ENCODE assay signal across 10 cellular contexts in the genomic region with DNA sequence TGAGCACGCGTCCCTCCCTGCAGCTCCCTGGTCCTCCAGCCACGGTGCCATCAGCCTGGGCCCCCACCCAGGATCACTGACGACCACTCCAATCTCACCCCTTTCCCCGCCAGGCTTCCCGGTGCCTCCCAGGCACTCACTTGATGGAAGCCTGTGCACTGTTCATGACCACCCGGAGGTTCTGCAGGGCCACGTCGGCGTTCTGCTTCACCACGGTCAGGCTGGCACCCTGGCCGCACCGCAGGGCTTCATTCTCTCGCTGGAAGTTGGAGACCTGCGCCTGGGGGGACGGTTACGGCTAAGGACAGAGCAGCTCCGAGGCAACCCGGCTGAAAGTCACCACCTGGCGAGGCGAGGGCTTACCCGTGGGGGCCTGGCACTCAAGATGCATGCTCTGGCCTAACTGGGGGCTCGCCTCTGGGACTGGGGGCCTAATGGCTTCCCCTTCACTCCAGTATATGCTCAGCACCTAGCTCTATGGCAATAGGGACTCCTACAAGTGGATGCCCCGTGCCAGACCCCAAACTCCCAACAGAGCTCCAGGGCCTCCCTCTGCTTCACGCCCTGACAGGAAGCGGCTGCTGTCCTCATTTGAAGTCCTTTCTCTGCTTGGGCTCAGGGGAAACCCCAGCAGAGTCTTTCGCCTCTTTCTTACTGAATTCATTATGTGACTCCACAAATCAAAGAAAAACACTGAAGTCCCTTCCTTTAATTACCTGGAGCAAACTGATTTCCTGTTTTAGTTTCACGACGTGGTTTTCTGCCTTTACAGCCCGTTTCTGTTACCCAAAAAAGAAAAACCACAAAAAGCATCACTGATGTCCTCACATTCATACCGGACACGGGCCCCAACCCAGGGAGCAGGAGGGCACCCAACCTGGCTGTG. TPM values are rescaled to one million over a fixed set of nuclear protein-coding genes. Genes with fewer than 3 reads are reported as not detected.
DNase-seq lines count a peak whose midpoint lies in the region; ATAC-seq and TF ChIP-seq lines count a peak whose summit lies in the region.
"Had no signal": no experiment of that assay in that cellular context is flagged by ENCODE, and none has a peak within 500 bp of the region (broad histone marks: within the 10 kb centered on the region; RNA-seq: fewer than 3 reads in every experiment).

No MANE protein-coding gene starts in this region.

- TF ChIP-seq CTCF in GM10266 (IDR thresholded peaks at IDR 0.05; ENCODE audit: control insufficient read depth, insufficient read depth, low read depth, missing control alignments) (no peak), OCI-LY3 (IDR thresholded peaks at IDR 0.05; ENCODE audit: low read depth, low read length) (no peak), HFFc6 (IDR thresholded peaks at IDR 0.05) (no peak), osteoblast (IDR thresholded peaks at IDR 0.05; ENCODE audit: extremely low read depth, low read depth, low read length) (no peak)

- peak overlapping the region; percentile 56 for H3K4me3 Mint-ChIP-seq in activated T-helper 2 cell treated with anti-CD3 and anti-CD28 coated beads, Interferon-gamma antibody, Interleukin-2, Interleukin-4, amounts not matched to agents 10 μg/mL and 5 μg/mL and 100 μg/mL, durations not matched to agents 14 hours and 24 hours and 36 hours (ENCODE audit: low read depth)
- no peak overlapping the region for H3K4me3 Mint-ChIP-seq in HFFc6
- H3K4me3 Mint-ChIP-seq: dendritic cell treated with granulocyte-macrophage colony-stimulating factor and Interleukin-4, amounts not matched to agents 40 ng/mL and 50 ng/mL, for 4 days had no signal

- no peaks in the 10 kb centered on the region for H3K27me3 Mint-ChIP-seq in activated T-helper 2 cell treated with anti-CD3 and anti-CD28 coated beads, Interferon-gamma antibody, Interleukin-2, Interleukin-4, amounts not matched to agents 10 μg/mL and 5 μg/mL and 100 μg/mL, durations not matched to agents 14 hours and 24 hours and 36 hours (ENCODE audit: low read depth)
- H3K27me3 Mint-ChIP-seq in HFFc6 (ENCODE audit: insufficient read depth), result peaks cover 6% of the 10 kb centered on the region
- H3K27me3 Mint-ChIP-seq: dendritic cell treated with granulocyte-macrophage colony-stimulating factor and Interleukin-4, amounts not matched to agents 40 ng/mL and 50 ng/mL, for 4 days had no signal

- intact Hi-C loops in activated T-helper 2 cell treated with anti-CD3 and anti-CD28 coated beads, Interferon-gamma antibody, Interleukin-2, Interleukin-4, amounts not matched to agents 10 μg/mL and 5 μg/mL and 100 μg/mL, durations not matched to agents 14 hours and 24 hours and 36 hours (cut with micrococcal nuclease), result loop anchor here (2.0 to 10.0 kb wide), 5 partner anchors 19 to 289 kb away; partner anchors contain the start of genes GPSM1, SEC16A and TMEM250

- H3K79me2 ChIP-seq in OCI-LY3 (ENCODE audit: low read length) (peaks cover 49% of the 10 kb centered on the region), osteoblast (ENCODE audit: insufficient read depth, low read length) (peaks cover 21% of the 10 kb centered on the region)

- no peaks in the 10 kb centered on the region for H3K27me3 ChIP-seq in OCI-LY3 (ENCODE audit: low read depth, low read length)
- H3K27me3 ChIP-seq in rectal smooth muscle tissue (ENCODE audit: control insufficient read depth, insufficient read depth, low read length), result no peaks in the 10 kb centered on the region
- H3K27me3 ChIP-seq in osteoblast (ENCODE audit: insufficient read depth, low read length), result no peaks in the 10 kb centered on the region
- H3K27me3 ChIP-seq: SJSA1 had no signal

- no peaks in the 10 kb centered on the region for H3K9me3 Mint-ChIP-seq in activated T-helper 2 cell treated with anti-CD3 and anti-CD28 coated beads, Interferon-gamma antibody, Interleukin-2, Interleukin-4, amounts not matched to agents 10 μg/mL and 5 μg/mL and 100 μg/mL, durations not matched to agents 14 hours and 24 hours and 36 hours
- no peaks in the 10 kb centered on the region for H3K9me3 Mint-ChIP-seq in HFFc6
- H3K9me3 Mint-ChIP-seq: dendritic cell treated with granulocyte-macrophage colony-stimulating factor and Interleukin-4, amounts not matched to agents 40 ng/mL and 50 ng/mL, for 4 days had no signal

- peak; percentile 76 for DNase-seq in GM10266 (ENCODE audit: extremely low spot score)
- DNase-seq in activated T-helper 2 cell treated with anti-CD3 and anti-CD28 coated beads, Interferon-gamma antibody, Interleukin-2, Interleukin-4, amounts not matched to agents 10 μg/mL and 5 μg/mL and 100 μg/mL, durations not matched to agents 14 hours and 24 hours and 36 hours (ENCODE audit: low spot score), result no peak
- no peak for DNase-seq in foreskin melanocyte
- no peak for DNase-seq in HFFc6
- no peak for DNase-seq in osteoblast (ENCODE audit: insufficient read length, low spot score, missing footprints)

- ATAC-seq in GM21737 (IDR thresholded peaks at IDR 0.05; ENCODE audit: unreplicated experiment), result no peak

- H3K36me3 Mint-ChIP-seq in activated T-helper 2 cell treated with anti-CD3 and anti-CD28 coated beads, Interferon-gamma antibody, Interleukin-2, Interleukin-4, amounts not matched to agents 10 μg/mL and 5 μg/mL and 100 μg/mL, durations not matched to agents 14 hours and 24 hours and 36 hours (ENCODE audit: low read depth), result peaks cover 69% of the 10 kb centered on the region
- H3K36me3 Mint-ChIP-seq in HFFc6 (ENCODE audit: low read depth), result peaks cover 18% of the 10 kb centered on the region; the same call in 1 of the 2 replicates

- no peaks in the 10 kb centered on the region for H3K9me3 ChIP-seq in OCI-LY3 (ENCODE audit: insufficient read depth, low read length)
- H3K9me3 ChIP-seq in osteoblast (ENCODE audit: low read depth, low read length), result no peaks in the 10 kb centered on the region
- H3K9me3 ChIP-seq: SJSA1 had no signal

- H3K4me1 ChIP-seq in OCI-LY3 (ENCODE audit: low read length) (peaks cover 54% of the 10 kb centered on the region), rectal smooth muscle tissue (ENCODE audit: control insufficient read depth, insufficient read depth, low read length) (peaks cover 4% of the 10 kb centered on the region), osteoblast (ENCODE audit: insufficient read depth, low read length) (peaks cover 7% of the 10 kb centered on the region)

- H3K27ac Mint-ChIP-seq in activated T-helper 2 cell treated with anti-CD3 and anti-CD28 coated beads, Interferon-gamma antibody, Interleukin-2, Interleukin-4, amounts not matched to agents 10 μg/mL and 5 μg/mL and 100 μg/mL, durations not matched to agents 14 hours and 24 hours and 36 hours, result peak overlapping the region; percentile 86
- H3K27ac Mint-ChIP-seq in HFFc6, result no peak overlapping the region
- H3K27ac Mint-ChIP-seq: dendritic cell treated with granulocyte-macrophage colony-stimulating factor and Interleukin-4, amounts not matched to agents 40 ng/mL and 50 ng/mL, for 4 days had no signal

- H3K4me2 ChIP-seq in OCI-LY3 (ENCODE audit: low read length) (peak overlapping the region; percentile 68), osteoblast (ENCODE audit: insufficient read depth, low read length) (no peak overlapping the region)

- H4K20me1 ChIP-seq in OCI-LY3 (ENCODE audit: insufficient read depth, low read length) (peaks cover 3% of the 10 kb centered on the region; the same call in 1 of the 2 replicates), osteoblast (ENCODE audit: insufficient read depth, low read length) (peaks cover 4% of the 10 kb centered on the region)

- H3K27ac ChIP-seq in OCI-LY3 (ENCODE audit: low read length) (peak overlapping the region; percentile 94), rectal smooth muscle tissue (ENCODE audit: low read depth, low read length) (no peak overlapping the region), osteoblast (ENCODE audit: low read depth, low read length) (no peak overlapping the region)
- H3K27ac ChIP-seq: SJSA1 had no signal

- H3K4me3 ChIP-seq in OCI-LY3 (ENCODE audit: low read length) (peak overlapping the region; percentile 66), rectal smooth muscle tissue (ENCODE audit: low read length) (peak overlapping the region; percentile 7), osteoblast (ENCODE audit: insufficient read depth, low read length) (no peak overlapping the region)
- H3K4me3 ChIP-seq: SJSA1 had no signal

- H3K9ac ChIP-seq in OCI-LY3 (ENCODE audit: low read length), result peak overlapping the region; percentile 72
- H3K9ac ChIP-seq in rectal smooth muscle tissue (ENCODE audit: low read length), result no peak overlapping the region

- peaks cover 36% of the 10 kb centered on the region for H3K4me1 Mint-ChIP-seq in activated T-helper 2 cell treated with anti-CD3 and anti-CD28 coated beads, Interferon-gamma antibody, Interleukin-2, Interleukin-4, amounts not matched to agents 10 μg/mL and 5 μg/mL and 100 μg/mL, durations not matched to agents 14 hours and 24 hours and 36 hours (ENCODE audit: low read depth)
- peaks cover 9% of the 10 kb centered on the region for H3K4me1 Mint-ChIP-seq in HFFc6 (ENCODE audit: low read depth)

- H2AFZ ChIP-seq in OCI-LY3 (ENCODE audit: low read depth, low read length), result no peak overlapping the region
- no peak overlapping the region for H2AFZ ChIP-seq in osteoblast (ENCODE audit: low read length)

- H3K36me3 ChIP-seq in OCI-LY3 (replicated peaks; ENCODE audit: low read depth, low read length) (peaks cover 42% of the 10 kb centered on the region), rectal smooth muscle tissue (ENCODE audit: control insufficient read depth, insufficient read depth, low read length) (peaks cover 13% of the 10 kb centered on the region), osteoblast (ENCODE audit: insufficient read depth, low read length) (peaks cover 55% of the 10 kb centered on the region)

RNA-seq across cellular contexts. Expression of gene SNAPC4, which starts 4.2 kb away (rescaled TPM):
- total RNA-seq in activated T-helper 2 cell treated with anti-CD3 and anti-CD28 coated beads, Interferon-gamma antibody, Interleukin-2, Interleukin-4, amounts not matched to agents 10 μg/mL and 5 μg/mL and 100 μg/mL, durations not matched to agents 14 hours and 24 hours and 36 hours, result 22.7 and 22.9 TPM in 2 replicates
- 1 to 10 TPM; 6.2 to 9.4 (median 6.5) TPM for total RNA-seq in HFFc6 (2021; fragmentation: NEBNext Ultra II Directional; extraction: Animal tissue kit (Norgen Biotek cat#: 25700))
- 8.0 and 9.0 TPM in 2 replicates for total RNA-seq in osteoblast

RNA-seq across cellular contexts. Expression of gene ENTR1, which starts 6.3 kb away (rescaled TPM):
- total RNA-seq in activated T-helper 2 cell treated with anti-CD3 and anti-CD28 coated beads, Interferon-gamma antibody, Interleukin-2, Interleukin-4, amounts not matched to agents 10 μg/mL and 5 μg/mL and 100 μg/mL, durations not matched to agents 14 hours and 24 hours and 36 hours, result 66.4 and 75.6 TPM in 2 replicates
- 10 to 100 TPM; 40.8 to 55.1 (median 43.7) TPM for total RNA-seq in HFFc6 (2021; fragmentation: NEBNext Ultra II Directional; extraction: Animal tissue kit (Norgen Biotek cat#: 25700))
- 37.4 and 40.2 TPM in 2 replicates for total RNA-seq in osteoblast

RNA-seq across cellular contexts. Expression of gene PMPCA, which starts 6.3 kb away (rescaled TPM):
- 111 TPM in 2 replicates for total RNA-seq in activated T-helper 2 cell treated with anti-CD3 and anti-CD28 coated beads, Interferon-gamma antibody, Interleukin-2, Interleukin-4, amounts not matched to agents 10 μg/mL and 5 μg/mL and 100 μg/mL, durations not matched to agents 14 hours and 24 hours and 36 hours
- total RNA-seq in HFFc6 (2021; fragmentation: NEBNext Ultra II Directional; extraction: Animal tissue kit (Norgen Biotek cat#: 25700)), result 10 to 100 TPM; 69.1 to 81.0 (median 75.9) TPM
- 36.8 and 39.1 TPM in 2 replicates for total RNA-seq in osteoblast

RNA-seq across cellular contexts. Expression of gene CARD9, which starts 30.7 kb away (rescaled TPM):
- total RNA-seq in activated T-helper 2 cell treated with anti-CD3 and anti-CD28 coated beads, Interferon-gamma antibody, Interleukin-2, Interleukin-4, amounts not matched to agents 10 μg/mL and 5 μg/mL and 100 μg/mL, durations not matched to agents 14 hours and 24 hours and 36 hours, result 16.2 and 17.6 TPM in 2 replicates
- total RNA-seq in HFFc6 (2021; fragmentation: NEBNext Ultra II Directional; extraction: Animal tissue kit (Norgen Biotek cat#: 25700)), result 10 to 100 TPM in 2 of 6 experiments, 1 to 10 TPM in 4; 2.9 to 19.0 (median 3.2) TPM
- 1.8 and 5.1 TPM in 2 replicates for total RNA-seq in osteoblast

RNA-seq across cellular contexts. Expression of gene INPP5E, which starts 35.5 kb away (rescaled TPM):
- total RNA-seq in activated T-helper 2 cell treated with anti-CD3 and anti-CD28 coated beads, Interferon-gamma antibody, Interleukin-2, Interleukin-4, amounts not matched to agents 10 μg/mL and 5 μg/mL and 100 μg/mL, durations not matched to agents 14 hours and 24 hours and 36 hours, result 20.8 and 21.8 TPM in 2 replicates
- 10 to 100 TPM; 11.5 to 14.0 (median 12.3) TPM for total RNA-seq in HFFc6 (2021; fragmentation: NEBNext Ultra II Directional; extraction: Animal tissue kit (Norgen Biotek cat#: 25700))
- total RNA-seq in osteoblast, result 7.4 and 8.3 TPM in 2 replicates
